ENCODE assay signal across 2 cellular contexts in genomic region chr22:49068861-49069260, GRCh38.
TF ChIP-seq lines count a peak whose summit lies in the region.

No MANE protein-coding gene starts in this region.

TF ChIP-seq in IMR-90, 13 proteins besides CTCF, POLR2A, EP300 and RAD21:
- TF ChIP-seq MAFK (IDR thresholded peaks at IDR 0.05; ENCODE audit: low read depth, low read length) = no peak
- no peak for TF ChIP-seq CEBPB (IDR thresholded peaks at IDR 0.05; ENCODE audit: low read depth, low read length)
- no peak for TF ChIP-seq ELK1 (IDR thresholded peaks at IDR 0.05; ENCODE audit: borderline replicate concordance, low read depth, low read length)
- TF ChIP-seq MAZ (IDR thresholded peaks at IDR 0.05; ENCODE audit: borderline replicate concordance, low read depth, low read length) = no peak
- no peak for TF ChIP-seq NFE2L2 (IDR thresholded peaks at IDR 0.05; ENCODE audit: low read depth, low read length)
- no peak for TF ChIP-seq CHD1 (IDR thresholded peaks at IDR 0.05; ENCODE audit: low read depth, low read length)
- no peak for TF ChIP-seq RFX5 (IDR thresholded peaks at IDR 0.05; ENCODE audit: low read depth, low read length)
- no peak for TF ChIP-seq MXI1 (IDR thresholded peaks at IDR 0.05; ENCODE audit: borderline replicate concordance, low read depth, low read length)
- TF ChIP-seq RCOR1 (IDR thresholded peaks at IDR 0.05; ENCODE audit: insufficient replicate concordance, low read length) = no peak
- no peak for TF ChIP-seq BHLHE40 (IDR thresholded peaks at IDR 0.05; ENCODE audit: low read depth, low read length)
- TF ChIP-seq SMC3 (IDR thresholded peaks at IDR 0.05; ENCODE audit: low read depth, low read length) = no peak
- TF ChIP-seq USF2 (IDR thresholded peaks at IDR 0.05; ENCODE audit: low read depth, low read length) = no peak
TF ChIP-seq in IMR-90: peak in this region for 0.

TF ChIP-seq in H1, 55 proteins besides CTCF, POLR2A, EP300 and RAD21:
- TF ChIP-seq RXRA (IDR thresholded peaks at IDR 0.05; ENCODE audit: insufficient read depth, low read depth, low read length) (no peak), POU5F1 (IDR thresholded peaks at IDR 0.05; ENCODE audit: low read depth, low read length) (no peak), SIRT6 (IDR thresholded peaks at IDR 0.05; ENCODE audit: low read length) (no peak), NRF1 (IDR thresholded peaks at IDR 0.05; ENCODE audit: low read depth, low read length) (no peak)
